ENCODE assay signal across 17 cellular contexts in genomic region chr22:50517495-50518260, GRCh38. TPM values are rescaled to one million over a fixed set of nuclear protein-coding genes. Genes with fewer than 3 reads are reported as not detected.
DNase-seq lines count a peak whose midpoint lies in the region; ATAC-seq and TF ChIP-seq lines count a peak whose summit lies in the region.
"Had no signal": no experiment of that assay in that cellular context is flagged by ENCODE, and none has a peak within 500 bp of the region (broad histone marks: within the 10 kb centered on the region; RNA-seq: fewer than 3 reads in every experiment).

No MANE protein-coding gene starts in this region.

- TF ChIP-seq CTCF in MCF 10A (IDR thresholded peaks at IDR 0.05; ENCODE audit: unreplicated experiment) (no peak), mammary epithelial cell (conservative IDR thresholded peaks at IDR 0.05 in 1 of 2, IDR thresholded peaks at IDR 0.05 in 1 of 2; ENCODE audit: extremely low read depth in 1 of 2, insufficient read depth in 1 of 2, low read depth in 1 of 2, low read length in 2 of 2) (no peak), HEK293 (tag by site-specific recombination; IDR thresholded peaks at IDR 0.05) (no peak), endodermal cell (conservative IDR thresholded peaks at IDR 0.05) (no peak), osteoblast (IDR thresholded peaks at IDR 0.05; ENCODE audit: extremely low read depth, low read depth, low read length) (no peak), smooth muscle cell (IDR thresholded peaks at IDR 0.05; ENCODE audit: borderline replicate concordance, insufficient read depth, poor library complexity, severe bottlenecking) (no peak)

- H3K4me1 ChIP-seq in mammary epithelial cell (ENCODE audit: insufficient read depth, low read length) (no peaks in the 10 kb centered on the region), HEK293 (ENCODE audit: control insufficient read depth, insufficient read depth, low read length) (no peaks in the 10 kb centered on the region), endodermal cell (ENCODE audit: control insufficient read depth, insufficient read depth, low read length) (no peaks in the 10 kb centered on the region), osteoblast (ENCODE audit: insufficient read depth, low read length) (no peaks in the 10 kb centered on the region), smooth muscle cell (ENCODE audit: low read depth) (no peaks in the 10 kb centered on the region)
- H3K4me1 ChIP-seq: HAP-1 had no signal

- H3K9me3 Mint-ChIP-seq in MCF 10A (ENCODE audit: unreplicated experiment) (no peaks in the 10 kb centered on the region), endodermal cell (no peaks in the 10 kb centered on the region)
- H3K9me3 Mint-ChIP-seq: CD4-positive, CD25-positive, alpha-beta regulatory T cell; HFFc6 had no signal

- in situ Hi-C loops in mammary epithelial cell (cut with MboI; ENCODE audit: low sequenced_read_pairs in 2 of 2) = no loop called here

- H3K27ac Mint-ChIP-seq in MCF 10A (ENCODE audit: low read depth, unreplicated experiment) (no peak overlapping the region), endodermal cell (no peak overlapping the region)
- H3K27ac Mint-ChIP-seq: CD4-positive, CD25-positive, alpha-beta regulatory T cell; HFFc6 had no signal

- H3K4me2 ChIP-seq in mammary epithelial cell (ENCODE audit: insufficient read depth, low read depth, low read length) = no peak overlapping the region
- H3K4me2 ChIP-seq in osteoblast (ENCODE audit: insufficient read depth, low read length) = no peak overlapping the region
- H3K4me2 ChIP-seq in smooth muscle cell = no peak overlapping the region

- H3K36me3 Mint-ChIP-seq in MCF 10A (ENCODE audit: insufficient read depth, unreplicated experiment) (peaks cover 31% of the 10 kb centered on the region), endodermal cell (ENCODE audit: low read depth) (peaks cover 33% of the 10 kb centered on the region)

- ATAC-seq in HG03460 (IDR thresholded peaks at IDR 0.05; ENCODE audit: unreplicated experiment) = no peak
- ATAC-seq: GM12878 had no signal

- intact Hi-C loops in MCF 10A (cut with micrococcal nuclease) = no loop called here
- intact Hi-C loops in mammary epithelial cell (cut with micrococcal nuclease) = no loop called here

- H3K4me3 Mint-ChIP-seq in MCF 10A (ENCODE audit: unreplicated experiment) = no peak overlapping the region
- H3K4me3 Mint-ChIP-seq in endodermal cell = no peak overlapping the region
- H3K4me3 Mint-ChIP-seq: CD4-positive, CD25-positive, alpha-beta regulatory T cell; HFFc6 had no signal

- H3K36me3 ChIP-seq in mammary epithelial cell (ENCODE audit: insufficient read depth, low read length) (peaks cover 5% of the 10 kb centered on the region), HEK293 (ENCODE audit: control insufficient read depth in 2 of 2, insufficient read depth in 1 of 2, low read length in 2 of 2) (peaks cover 2 to 78% of the 10 kb centered on the region in 2 experiments; a peak in 2 of 3 replicates), endodermal cell (ENCODE audit: control insufficient read depth, insufficient read depth, low read length) (peaks cover 27% of the 10 kb centered on the region), osteoblast (ENCODE audit: insufficient read depth, low read length) (peaks cover 19% of the 10 kb centered on the region), smooth muscle cell (ENCODE audit: low read depth) (no peaks in the 10 kb centered on the region)

- H3K9me3 ChIP-seq in mammary epithelial cell (replicated peaks; ENCODE audit: insufficient read depth, low read length) (no peaks in the 10 kb centered on the region), HEK293 (ENCODE audit: control insufficient read depth, insufficient read depth, low read depth, low read length) (no peaks in the 10 kb centered on the region), endodermal cell (ENCODE audit: control insufficient read depth, low read length) (no peaks in the 10 kb centered on the region), osteoblast (ENCODE audit: low read depth, low read length) (no peaks in the 10 kb centered on the region), smooth muscle cell (replicated peaks; ENCODE audit: low read depth) (no peaks in the 10 kb centered on the region)
- H3K9me3 ChIP-seq: BLaER1 treated with 17β-estradiol and CSF1 and Interleukin-3, amounts not matched to agents 10 nM and 100 nM; HAP-1 had no signal

- BruUV-seq in MCF 10A (replicated peaks; lab: Mats Ljungman, UMichigan) (TSS peak; percentile 10), mammary epithelial cell (replicated peaks; lab: Mats Ljungman, UMichigan) (no TSS peak)

- DNase-seq in MCF 10A (ENCODE audit: unreplicated experiment) = no peak
- no peak for DNase-seq in mammary epithelial cell
- DNase-seq in endodermal cell = peak; percentile 62
- peak; percentile 55 for DNase-seq in osteoblast (ENCODE audit: insufficient read length, low spot score, missing footprints)
- no peak for DNase-seq in H4 (ENCODE audit: low spot score)
- DNase-seq in smooth muscle cell (lab: John Stamatoyannopoulos, UW; ENCODE audit: unreplicated experiment) = no peak
- DNase-seq: 8988T; CD4-positive, CD25-positive, alpha-beta regulatory T cell; DMS 273 treated with DMSO at 0.1 percent for 48 hours; GM23248; HFFc6 had no signal

- POLR2A ChIA-PET in MCF 10A (lab: Yijun Ruan, JAX) (interaction anchor here (0.7 kb wide), 1 partner anchor 10 kb away, joined by 3 read pairs; the partner anchor contains the start of genes LMF2 and NCAPH2), HEK293 (lab: Yijun Ruan, JAX) (interaction anchor here (1.0 to 3.2 kb wide), 2 partner anchors 8 to 9 kb away, joined by 5 to 12 read pairs; partner anchors contain the start of genes LMF2, NCAPH2 and SCO2)

- H4K20me1 ChIP-seq in mammary epithelial cell (ENCODE audit: insufficient read depth, low read length) (no peaks in the 10 kb centered on the region), osteoblast (ENCODE audit: insufficient read depth, low read length) (peaks cover 2% of the 10 kb centered on the region), smooth muscle cell (ENCODE audit: low read depth) (peaks cover 21% of the 10 kb centered on the region)

- H3K79me2 ChIP-seq in mammary epithelial cell (ENCODE audit: insufficient read depth, low read length) = peaks cover 47% of the 10 kb centered on the region
- peaks cover 53% of the 10 kb centered on the region for H3K79me2 ChIP-seq in osteoblast (ENCODE audit: insufficient read depth, low read length)
- peaks cover 17% of the 10 kb centered on the region for H3K79me2 ChIP-seq in smooth muscle cell (ENCODE audit: low read depth)

- H3K4me1 Mint-ChIP-seq in MCF 10A (ENCODE audit: insufficient read depth, unreplicated experiment) (no peaks in the 10 kb centered on the region), endodermal cell (no peaks in the 10 kb centered on the region)

- no peaks in the 10 kb centered on the region for H3K27me3 Mint-ChIP-seq in MCF 10A (ENCODE audit: insufficient read depth, unreplicated experiment)
- H3K27me3 Mint-ChIP-seq in endodermal cell (ENCODE audit: insufficient read depth) = no peaks in the 10 kb centered on the region
- H3K27me3 Mint-ChIP-seq: CD4-positive, CD25-positive, alpha-beta regulatory T cell had no signal

- H3K4me3 ChIP-seq in mammary epithelial cell (replicated peaks in 1 of 3; ENCODE audit: insufficient read depth in 1 of 3, low read depth in 2 of 3, low read length in 3 of 3) (no peak overlapping the region), HEK293 (ENCODE audit: low read depth, low read length) (no peak overlapping the region), endodermal cell (ENCODE audit: low read length) (no peak overlapping the region), osteoblast (ENCODE audit: insufficient read depth, low read length) (no peak overlapping the region), smooth muscle cell (no peak overlapping the region)
- H3K4me3 ChIP-seq: BLaER1 treated with 17β-estradiol and CSF1 and Interleukin-3, amounts not matched to agents 10 nM and 100 nM; GM12878; GM23248; HAP-1 had no signal

- no peaks in the 10 kb centered on the region for H3F3A ChIP-seq in smooth muscle cell (ENCODE audit: low read depth)

- H3K27ac ChIP-seq in mammary epithelial cell (ENCODE audit: insufficient read depth, low read depth, low read length) (no peak overlapping the region), HEK293 (ENCODE audit: extremely low read depth, low read depth, low read length) (no peak overlapping the region), endodermal cell (ENCODE audit: low read depth, low read length) (no peak overlapping the region), osteoblast (ENCODE audit: low read depth, low read length) (no peak overlapping the region), smooth muscle cell (ENCODE audit: low read depth) (no peak overlapping the region)
- H3K27ac ChIP-seq: GM23248 had no signal

- H3K27me3 ChIP-seq in mammary epithelial cell (ENCODE audit: insufficient read depth, low read length) = no peaks in the 10 kb centered on the region
- H3K27me3 ChIP-seq in endodermal cell (ENCODE audit: control insufficient read depth, insufficient read depth, low read length, poor library complexity, severe bottlenecking) = no peaks in the 10 kb centered on the region
- H3K27me3 ChIP-seq in osteoblast (ENCODE audit: insufficient read depth, low read length) = no peaks in the 10 kb centered on the region
- H3K27me3 ChIP-seq in smooth muscle cell (ENCODE audit: low read depth) = no peaks in the 10 kb centered on the region
- H3K27me3 ChIP-seq: BLaER1 treated with 17β-estradiol and CSF1 and Interleukin-3, amounts not matched to agents 10 nM and 100 nM had no signal

- H3K9ac ChIP-seq in mammary epithelial cell (ENCODE audit: insufficient read depth, low read length) = no peak overlapping the region
- H3K9ac ChIP-seq in endodermal cell (ENCODE audit: extremely low read depth, low read length, poor library complexity, severe bottlenecking) = no peak overlapping the region
- no peak overlapping the region for H3K9ac ChIP-seq in smooth muscle cell (ENCODE audit: low read depth)
- H3K9ac ChIP-seq: GM23248 had no signal

- dilution Hi-C loops in mammary epithelial cell (cut with HindIII; ENCODE audit: low sequenced_read_pairs) = no loop called here

- CTCF ChIA-PET in MCF 10A (lab: Yijun Ruan, JAX) = interaction anchor here (0.5 kb wide), 1 partner anchor 102 kb away, joined by 4 read pairs; no protein-coding TSS in a partner anchor
- CTCF ChIA-PET in mammary epithelial cell (lab: Charles Lee; ENCODE audit: low non-redundant PET) = interaction anchor here (0.6 kb wide), 1 partner anchor 8 kb away, joined by 4 read pairs; the partner anchor contains the start of gene SCO2
- CTCF ChIA-PET in HEK293 (lab: Yijun Ruan, JAX) = interaction anchor here (0.7 to 1.9 kb wide), 2 partner anchors 8 to 11 kb away, joined by 3 to 13 read pairs; partner anchors contain the start of gene SCO2

- WGBS in mammary epithelial cell (ENCODE audit: low coverage, missing lambda C conversion rate) = 67% methylated on average over 15 of the region's 20 CpGs
- 92% methylated on average over 12 to 20 of the region's 20 CpGs for WGBS in endodermal cell (ENCODE audit: insufficient coverage in 1 of 2, insufficient read length in 1 of 2), 2 experiments
- 94% methylated on average over 20 of the region's 20 CpGs for WGBS in smooth muscle cell (ENCODE audit: low lambda C conversion rate)

- no peak overlapping the region for H2AFZ ChIP-seq in mammary epithelial cell (ENCODE audit: low read depth, low read length)
- no peak overlapping the region for H2AFZ ChIP-seq in osteoblast (ENCODE audit: low read length)
- H2AFZ ChIP-seq in smooth muscle cell (ENCODE audit: low read depth) = no peak overlapping the region
- H2AFZ ChIP-seq: GM23248 had no signal

RNA-seq across cellular contexts. Expression of gene SCO2, which starts 7.7 kb away (rescaled TPM):
- total RNA-seq in MCF 10A (2022) = 2.4 and 5.4 TPM in 2 replicates
- 1 to 10 TPM; 2.8 to 6.6 TPM for total RNA-seq in mammary epithelial cell
- 2.3 TPM for polyA plus RNA-seq in mammary epithelial cell
- not detected for polyA minus RNA-seq in mammary epithelial cell
- 1 to 10 TPM in 1 of 2 donors, under 1 TPM in 1; 0.89 to 2.3 TPM for total RNA-seq in endodermal cell
- polyA plus RNA-seq in endodermal cell (2013, experiment 1 of 2) = 2.3 TPM
- polyA plus RNA-seq in endodermal cell (2013, experiment 2 of 2) = 0.91 TPM
- total RNA-seq in osteoblast = 5.1 and 5.6 TPM in 2 replicates
- total RNA-seq in H4 (2014; rRNA removed; shearing (Covaris generic)) = 1.3 and 11.9 TPM in 2 replicates
- total RNA-seq in smooth muscle cell = 1.5 and 3.2 TPM in 2 replicates
- 17.6 and 22.6 TPM in 2 replicates for polyA plus RNA-seq in smooth muscle cell

RNA-seq across cellular contexts. Expression of gene NCAPH2, which starts 9.7 kb away (rescaled TPM):
- total RNA-seq in MCF 10A (2022) (31.6 and 39.8 TPM in 2 replicates), mammary epithelial cell (10 to 100 TPM; 18.2 to 41.0 TPM), endodermal cell (10 to 100 TPM; 63.3 to 73.1 TPM), osteoblast (24.2 and 27.5 TPM in 2 replicates), smooth muscle cell (20.7 and 24.1 TPM in 2 replicates)
- polyA plus RNA-seq in mammary epithelial cell (33.3 TPM), smooth muscle cell (42.0 and 45.7 TPM in 2 replicates)
- 56.4 TPM for polyA minus RNA-seq in mammary epithelial cell
- polyA plus RNA-seq in endodermal cell (2013, experiment 1 of 2) = 52.0 TPM
- polyA plus RNA-seq in endodermal cell (2013, experiment 2 of 2) = 49.5 TPM
- 39.0 and 76.8 TPM in 2 replicates for total RNA-seq in H4 (2014; rRNA removed; shearing (Covaris generic))

RNA-seq across cellular contexts. Expression of gene LMF2, which starts 10.2 kb away (rescaled TPM):
- total RNA-seq in MCF 10A (2022) (49.4 and 50.9 TPM in 2 replicates), mammary epithelial cell (10 to 100 TPM; 47.8 to 84.8 TPM), endodermal cell (10 to 100 TPM; 58.8 to 65.2 TPM), osteoblast (56.8 and 60.7 TPM in 2 replicates), smooth muscle cell (53.5 and 56.3 TPM in 2 replicates)
- polyA plus RNA-seq in mammary epithelial cell (50.3 TPM), smooth muscle cell (117 and 130 TPM in 2 replicates)
- 9.1 TPM for polyA minus RNA-seq in mammary epithelial cell
- 53.1 TPM for polyA plus RNA-seq in endodermal cell (2013, experiment 1 of 2)
- 43.3 TPM for polyA plus RNA-seq in endodermal cell (2013, experiment 2 of 2)
- total RNA-seq in H4 (2014; rRNA removed; shearing (Covaris generic)) = 8.6 and 9.4 TPM in 2 replicates

RNA-seq across cellular contexts. Expression of gene TYMP, which starts 12.1 kb away (rescaled TPM):
- total RNA-seq in MCF 10A (2022) = 41.0 and 54.4 TPM in 2 replicates
- 10 to 100 TPM in 1 of 2 donors, 1 to 10 TPM in 1; 4.9 to 45.5 TPM for total RNA-seq in mammary epithelial cell
- 2.1 TPM for polyA plus RNA-seq in mammary epithelial cell
- polyA minus RNA-seq in mammary epithelial cell = not detected
- 1 to 10 TPM; 1.2 to 2.1 TPM for total RNA-seq in endodermal cell
- polyA plus RNA-seq in endodermal cell (2013, experiment 1 of 2) = 1.3 TPM
- polyA plus RNA-seq in endodermal cell (2013, experiment 2 of 2) = 1.2 TPM
- total RNA-seq in osteoblast = 14.4 and 30.0 TPM in 2 replicates
- total RNA-seq in H4 (2014; rRNA removed; shearing (Covaris generic)) = 0.39 and 0.68 TPM in 2 replicates
- 85.8 and 87.4 TPM in 2 replicates for total RNA-seq in smooth muscle cell
- polyA plus RNA-seq in smooth muscle cell = 263 and 287 TPM in 2 replicates

RNA-seq across cellular contexts. Expression of gene KLHDC7B, which starts 28.0 kb away (rescaled TPM):
- total RNA-seq in MCF 10A (2022) (0.98 and 4.1 TPM in 2 replicates), mammary epithelial cell (1 to 10 TPM in 1 of 2 donors, under 1 TPM in 1; under 0.01 to 1.9 TPM), endodermal cell (not detected), osteoblast (0.29 and 0.72 TPM in 2 replicates), smooth muscle cell (0.31 and 1.1 TPM in 2 replicates)
- polyA plus RNA-seq in mammary epithelial cell (0.01 TPM), smooth muscle cell (1.5 and 2.2 TPM in 2 replicates)
- not detected for polyA minus RNA-seq in mammary epithelial cell
- not detected for polyA plus RNA-seq in endodermal cell (2013, experiment 1 of 2)
- not detected for polyA plus RNA-seq in endodermal cell (2013, experiment 2 of 2)
- total RNA-seq in H4 (2014; rRNA removed; shearing (Covaris generic)) = 0.18 and 0.48 TPM in 2 replicates
- total RNA-seq: G401, GM23248 had no signal

Comparison
In these comparisons a context has a peak if more than half of its experiments do, and no peak if none do; other contexts are left out.
1. DNase-seq: peak in endodermal cell (single experiment) and osteoblast (single experiment); none in MCF 10A (single experiment), mammary epithelial cell (single experiment), H4 (single experiment) and smooth muscle cell (single experiment).